Comparison of ENCODE assay signal across 23 cellular contexts in the genomic region with DNA sequence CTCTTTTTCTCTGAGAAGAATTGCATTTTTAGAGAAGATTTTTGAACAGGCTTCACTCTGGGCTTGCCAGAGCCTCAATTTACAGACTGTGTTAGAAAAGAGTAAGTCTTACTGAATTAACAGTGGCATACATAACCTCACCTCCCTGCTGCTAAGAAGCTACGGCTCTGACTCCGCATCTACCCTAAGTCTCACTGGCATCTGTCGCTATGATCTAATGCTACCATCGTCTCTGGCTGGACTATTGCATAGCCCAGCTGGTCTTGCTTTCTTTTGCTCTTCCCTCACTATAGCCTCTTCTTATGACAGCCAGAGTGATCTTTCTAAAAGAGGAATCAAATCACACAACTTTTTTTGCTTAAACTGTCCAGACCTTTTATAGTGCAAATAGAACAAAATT.
"Had no signal": no experiment of that assay in that cellular context is flagged by ENCODE, and none has a peak within 500 bp of the region (broad histone marks: within the 10 kb centered on the region; RNA-seq: fewer than 3 reads in every experiment).

No MANE protein-coding gene starts in this region.

- H3K9me3 ChIP-seq: gastrocnemius medialis, mucosa of descending colon, right lobe of liver, suprapubic skin had no signal

- H3K27ac Mint-ChIP-seq: activated B cell treated with CpG ODN at 0.5 μM for 24 hours; activated CD8-positive, alpha-beta T cell treated with anti-CD3 and anti-CD28 coated beads for 36 hours; activated naive CD4-positive, alpha-beta T cell treated with anti-CD3 and anti-CD28 coated beads, Interleukin-2, amount 50 U/mL, for 72 hours; natural killer cell treated with Interleukin-12 subunit alpha and Interleukin-12 subunit beta and Interleukin-15 and Interleukin-18, amount 100 ng/mL, for 72 hours; stimulated activated memory B cell treated with anti-CD40 and anti-IgM and Interleukin-4, amounts not matched to agents 10 μg/mL and 1 μg/mL and 100 μg/mL, for 72 hours had no signal

- DNase-seq: activated B cell treated with CpG ODN at 0.5 μM for 24 hours; activated CD4-positive, alpha-beta T cell treated with anti-CD3 and anti-CD28 coated beads, Interleukin-2, amount 50 U/mL, for 1 hour; activated CD8-positive, alpha-beta T cell treated with anti-CD3 and anti-CD28 coated beads for 36 hours; activated naive CD4-positive, alpha-beta T cell; activated T-cell treated with anti-CD3 and anti-CD28 coated beads, Interleukin-2, amount 50 U/mL, for 48 hours; effector CD8-positive, alpha-beta T cell; gastrocnemius medialis; glutamatergic neuron; islet precursor cell; left ventricle myocardium inferior; mucosa of descending colon; right lobe of liver; stimulated activated CD4-positive, alpha-beta T cell treated with anti-CD3 and anti-CD28 coated beads, Interleukin-12 subunit alpha, Interleukin-12 subunit beta, amount 100 ng/mL, for 4 hours; stimulated activated CD4-positive, alpha-beta T cell treated with anti-CD3 and anti-CD28 coated beads, Interleukin-4, amount 100 ng/mL, for 24 hours; stomach; T-helper 2 cell; tibial artery had no signal

- H3K4me3 ChIP-seq: gastrocnemius medialis, left ventricle myocardium inferior, mucosa of descending colon, right lobe of liver, skin epidermis, stomach, suprapubic skin, tibial artery had no signal

- H3K27me3 ChIP-seq: gastrocnemius medialis, right lobe of liver, suprapubic skin, tibial artery had no signal

- H3K4me1 Mint-ChIP-seq: central memory CD8-positive, alpha-beta T cell had no signal

- H3K4me3 Mint-ChIP-seq: activated B cell treated with CpG ODN at 0.5 μM for 24 hours; activated CD8-positive, alpha-beta T cell treated with anti-CD3 and anti-CD28 coated beads for 36 hours; central memory CD8-positive, alpha-beta T cell; natural killer cell treated with Interleukin-12 subunit alpha and Interleukin-12 subunit beta and Interleukin-15 and Interleukin-18, amount 100 ng/mL, for 72 hours; stimulated activated memory B cell treated with anti-CD40 and anti-IgM and Interleukin-4, amounts not matched to agents 10 μg/mL and 1 μg/mL and 100 μg/mL, for 72 hours had no signal

- ATAC-seq: activated CD8-positive, alpha-beta T cell treated with anti-CD3 and anti-CD28 coated beads for 36 hours; activated naive CD4-positive, alpha-beta T cell treated with anti-CD3 and anti-CD28 coated beads, Interleukin-2, amount 50 U/mL, for 72 hours; gastrocnemius medialis; mucosa of descending colon; natural killer cell treated with Interleukin-12 subunit alpha and Interleukin-12 subunit beta and Interleukin-15 and Interleukin-18, amount 100 ng/mL, for 72 hours; right lobe of liver; stimulated activated memory B cell treated with anti-CD40 and anti-IgM and Interleukin-4, amounts not matched to agents 10 μg/mL and 1 μg/mL and 100 μg/mL, for 72 hours had no signal

- H3K27me3 Mint-ChIP-seq: activated B cell treated with CpG ODN at 0.5 μM for 24 hours; stimulated activated memory B cell treated with anti-CD40 and anti-IgM and Interleukin-4, amounts not matched to agents 10 μg/mL and 1 μg/mL and 100 μg/mL, for 72 hours had no signal

- H3K27ac ChIP-seq: gastrocnemius medialis, left ventricle myocardium inferior, right lobe of liver, skin epidermis, stomach, suprapubic skin, tibial artery had no signal

- H3K36me3 ChIP-seq: gastrocnemius medialis, left ventricle myocardium inferior, right lobe of liver, stomach, suprapubic skin, tibial artery had no signal

- H3K4me1 ChIP-seq: gastrocnemius medialis, suprapubic skin had no signal
